In genomic region chr5:95153581-95153980, GRCh38 we compare ENCODE assay signal across 28 cellular contexts.
A peak's percentile ranks its signal among the peaks of the same experiment; 100 is the strongest.
DNase-seq lines count a peak whose midpoint lies in the region; FAIRE-seq and TF ChIP-seq lines count a peak whose summit lies in the region.
"Had no signal": no experiment of that assay in that cellular context is flagged by ENCODE, and none has a peak within 500 bp of the region (broad histone marks: within the 10 kb centered on the region; RNA-seq: fewer than 3 reads in every experiment).

No MANE protein-coding gene starts in this region.

- TF ChIP-seq CTCF in A673 (conservative IDR thresholded peaks at IDR 0.05; ENCODE audit: low read depth, low read length) (no peak), PC-9 (conservative IDR thresholded peaks at IDR 0.05) (no peak), neural progenitor cell (IDR thresholded peaks at IDR 0.05) (no peak), D721Med (IDR thresholded peaks at IDR 0.05; ENCODE audit: insufficient read depth, missing control alignments) (no peak)

- H3K27me3 ChIP-seq in A673 (replicated peaks; ENCODE audit: insufficient read depth, low read depth, low read length, poor library complexity) (no peaks in the 10 kb centered on the region), PC-9 (ENCODE audit: insufficient read depth, low read depth) (no peaks in the 10 kb centered on the region), neural progenitor cell (no peaks in the 10 kb centered on the region)
- H3K27me3 ChIP-seq: SJSA1 had no signal

- H3K27ac ChIP-seq in A673 (ENCODE audit: low read depth, low read length, poor library complexity, severe bottlenecking) (no peak overlapping the region), PC-9 (no peak overlapping the region), neural progenitor cell (no peak overlapping the region)
- H3K27ac ChIP-seq: SJSA1 had no signal

- H3K79me2 ChIP-seq in PC-9 (ENCODE audit: low read depth) (no peaks in the 10 kb centered on the region), neural progenitor cell (ENCODE audit: low read depth) (no peaks in the 10 kb centered on the region)

- H3K9me3 ChIP-seq in A673 (ENCODE audit: low read depth, low read length, poor library complexity, severe bottlenecking) (no peaks in the 10 kb centered on the region), PC-9 (ENCODE audit: insufficient read depth, low read depth) (no peaks in the 10 kb centered on the region), neural progenitor cell (ENCODE audit: low read depth) (no peaks in the 10 kb centered on the region)
- H3K9me3 ChIP-seq: Caco-2, SJSA1 had no signal

- H3K36me3 ChIP-seq in A673 (ENCODE audit: insufficient read depth, low read length, poor library complexity, severe bottlenecking) (no peaks in the 10 kb centered on the region), PC-9 (ENCODE audit: low read depth) (no peaks in the 10 kb centered on the region), neural progenitor cell (no peaks in the 10 kb centered on the region)
- H3K36me3 ChIP-seq: SJSA1 had no signal

- H3K4me2 ChIP-seq in PC-9 (no peak overlapping the region), neural progenitor cell (no peak overlapping the region)

- no peak for FAIRE-seq in D721Med (lab: Jason Lieb, UNC)
- FAIRE-seq: A204.1, GM12892, H54, HTR-8/SVneo, K562 had no signal

- no peak overlapping the region for H3K4me3 ChIP-seq in A673 (ENCODE audit: low read depth, low read length, poor library complexity, severe bottlenecking)
- no peak overlapping the region for H3K4me3 ChIP-seq in PC-9
- H3K4me3 ChIP-seq in neural progenitor cell = no peak overlapping the region
- H3K4me3 ChIP-seq: K562, SJSA1 had no signal

- H3F3A ChIP-seq in PC-9 (ENCODE audit: insufficient read depth, low read depth) (no peaks in the 10 kb centered on the region), neural progenitor cell (ENCODE audit: low read depth) (no peaks in the 10 kb centered on the region)

- peak overlapping the region; percentile 61; the same call in 1 of the 2 replicates for H2AFZ ChIP-seq in PC-9
- peak overlapping the region; percentile 9 for H2AFZ ChIP-seq in neural progenitor cell (replicated peaks)

- H3K4me3 Mint-ChIP-seq in neural progenitor cell = no peak overlapping the region
- H3K4me3 Mint-ChIP-seq: CD4-positive, alpha-beta memory T cell had no signal

- BruUV-seq in A673 (replicated peaks; lab: Mats Ljungman, UMichigan) = no TSS peak
- no TSS peak for BruUV-seq in PC-9 (replicated peaks; lab: Mats Ljungman, UMichigan)

- peak; percentile 9 for DNase-seq in A673 (ENCODE audit: low spot score)
- DNase-seq in PC-9 = no peak
- DNase-seq in dermis blood vessel endothelial cell = peak; percentile 65
- DNase-seq in neural progenitor cell (ENCODE audit: low spot score) = no peak
- DNase-seq in hepatic stellate cell (ENCODE audit: low spot score) = no peak
- no peak for DNase-seq in activated T-cell treated with anti-CD3 and anti-CD28 coated beads, Interleukin-2, amount 50 U/mL, for 1 hour
- DNase-seq in anterior cingulate cortex (lab: John Stamatoyannopoulos, UW) = no peak
- no peak for DNase-seq in D721Med (ENCODE audit: insufficient read length, low spot score)
- DNase-seq: C1 segment of cervical spinal cord; Caco-2; CD4-positive, alpha-beta memory T cell; DND-41; Kasumi-1; NCI-H1092 treated with DMSO at 0.1 percent for 48 hours; NCI-H146; NCI-H1930; NCI-H2107; NCI-H446 treated with DMSO at 0.1 percent for 48 hours; NCI-H526; NCI-H82; NK-92 treated with Interleukin-12 subunit alpha and Interleukin-12 subunit beta, amount 100 ng/mL, for 24 hours; PC-3 had no signal

- H3K27ac Mint-ChIP-seq in neural progenitor cell = no peak overlapping the region
- H3K27ac Mint-ChIP-seq: CD4-positive, alpha-beta memory T cell had no signal

- peaks cover 3% of the 10 kb centered on the region for H3K27me3 Mint-ChIP-seq in neural progenitor cell (ENCODE audit: insufficient read depth, low read depth)
- H3K27me3 Mint-ChIP-seq: CD4-positive, alpha-beta memory T cell had no signal

- H3K4me1 Mint-ChIP-seq in neural progenitor cell = peaks cover 9% of the 10 kb centered on the region
- H3K4me1 Mint-ChIP-seq: CD4-positive, alpha-beta memory T cell had no signal

- POLR2A ChIA-PET in A673 (lab: Charles Lee; ENCODE audit: low non-redundant PET) (no interaction called here), PC-9 (lab: Charles Lee; ENCODE audit: unreplicated experiment) (no interaction called here)

- CTCF ChIA-PET in A673 (lab: Charles Lee) = no interaction called here
- CTCF ChIA-PET in PC-9 (lab: Charles Lee) = no interaction called here

- no peaks in the 10 kb centered on the region for H4K20me1 ChIP-seq in PC-9 (ENCODE audit: insufficient read depth)
- no peaks in the 10 kb centered on the region for H4K20me1 ChIP-seq in neural progenitor cell (ENCODE audit: low read depth)

- H3K9ac ChIP-seq in neural progenitor cell = no peak overlapping the region

- peaks cover 4% of the 10 kb centered on the region for H3K9me3 Mint-ChIP-seq in neural progenitor cell

- peaks cover 3% of the 10 kb centered on the region for H3K36me3 Mint-ChIP-seq in neural progenitor cell
- H3K36me3 Mint-ChIP-seq: CD4-positive, alpha-beta memory T cell had no signal

- 0 out of 2 replicates have a peak, but pooled peaks cover 6% of the 10 kb centered on the region for H3K9me2 ChIP-seq in PC-9 (ENCODE audit: insufficient read depth)

- H3K4me1 ChIP-seq in A673 (ENCODE audit: insufficient read depth, low read length, poor library complexity, severe bottlenecking) (peaks cover 13% of the 10 kb centered on the region), PC-9 (replicated peaks; ENCODE audit: insufficient read depth) (no peaks in the 10 kb centered on the region), neural progenitor cell (no peaks in the 10 kb centered on the region)
- H3K4me1 ChIP-seq: SJSA1 had no signal

- intact Hi-C loops in A673 (cut with micrococcal nuclease; ENCODE audit: unreplicated experiment) (no loop called here), PC-9 (cut with micrococcal nuclease; ENCODE audit: unreplicated experiment) (no loop called here)

Comparison
In these comparisons a context has a peak if more than half of its experiments do, and no peak if none do; other contexts are left out.
1. DNase-seq: peak in A673 (single experiment) and dermis blood vessel endothelial cell (single experiment); none in PC-9 (0 of 2), neural progenitor cell (single experiment), hepatic stellate cell (single experiment), activated T-cell treated with anti-CD3 and anti-CD28 coated beads, Interleukin-2, amount 50 U/mL, for 1 hour (single experiment), anterior cingulate cortex (0 of 58) and D721Med (single experiment).